Comparison of ENCODE assay signal across 8 cellular contexts in genomic region chr1:121518726-121519041, GRCh38.
DNase-seq lines count a peak whose midpoint lies in the region; ATAC-seq and TF ChIP-seq lines count a peak whose summit lies in the region.

No MANE protein-coding gene starts in this region.

- H3K4me3 Mint-ChIP-seq in mesothelial cell of epicardium = peak overlapping the region; percentile 75

- H4K20me1 ChIP-seq in mammary epithelial cell (ENCODE audit: insufficient read depth, low read length) = no peaks in the 10 kb centered on the region

- intact Hi-C loops in left ventricle myocardium superior (cut with micrococcal nuclease) = no loop called here
- intact Hi-C loops in mammary epithelial cell (cut with micrococcal nuclease) = loop anchor here (10.0 kb wide), 1 partner anchor 74 kb away; no protein-coding TSS in a partner anchor

- H2AFZ ChIP-seq in mammary epithelial cell (ENCODE audit: low read depth, low read length) = peak overlapping the region; percentile 96

- dilution Hi-C loops in mammary epithelial cell (cut with HindIII; ENCODE audit: low sequenced_read_pairs) = no loop called here

- H3K27me3 Mint-ChIP-seq in mesothelial cell of epicardium (ENCODE audit: low read depth) = peaks cover 3% of the 10 kb centered on the region

- H3K27me3 ChIP-seq in right atrium auricular region = peaks cover 3 to 6% of the 10 kb centered on the region in 2 donors
- H3K27me3 ChIP-seq in mammary epithelial cell (ENCODE audit: insufficient read depth, low read length) = no peaks in the 10 kb centered on the region

- BruUV-seq in mammary epithelial cell (replicated peaks; lab: Mats Ljungman, UMichigan) = no TSS peak

- H3K4me3 ChIP-seq in right atrium auricular region (peak overlapping the region; percentile 39 to 50), mammary epithelial cell (replicated peaks in 1 of 3; ENCODE audit: insufficient read depth in 1 of 3, low read depth in 2 of 3, low read length in 3 of 3) (peak overlapping the region; percentile 52 to 63 (median 60))

- H3K36me3 Mint-ChIP-seq in mesothelial cell of epicardium = no peaks in the 10 kb centered on the region

- H3K4me1 ChIP-seq in right atrium auricular region (peaks cover 0 to 8% of the 10 kb centered on the region in 2 donors), mammary epithelial cell (ENCODE audit: insufficient read depth, low read length) (peaks cover 8% of the 10 kb centered on the region)

- WGBS in mammary epithelial cell (ENCODE audit: low coverage, missing lambda C conversion rate) = 45% methylated on average over 8 of the region's 8 CpGs

- peak overlapping the region; percentile 22 for H3K9ac ChIP-seq in mammary epithelial cell (ENCODE audit: insufficient read depth, low read length)

- H3K9me3 ChIP-seq in right atrium auricular region = no peaks in the 10 kb centered on the region
- H3K9me3 ChIP-seq in mammary epithelial cell (replicated peaks; ENCODE audit: insufficient read depth, low read length) = no peaks in the 10 kb centered on the region

- CTCF ChIA-PET in mammary epithelial cell (lab: Charles Lee; ENCODE audit: low non-redundant PET) = no interaction called here

- in situ Hi-C loops in mammary epithelial cell (cut with MboI; ENCODE audit: low sequenced_read_pairs in 2 of 2) = no loop called here

- peaks cover 3% of the 10 kb centered on the region for H3K9me3 Mint-ChIP-seq in mesothelial cell of epicardium

- ATAC-seq in left ventricle myocardium superior = no peak

- TF ChIP-seq CTCF in right atrium auricular region (IDR thresholded peaks at IDR 0.05) (no peak), mammary epithelial cell (conservative IDR thresholded peaks at IDR 0.05 in 1 of 2, IDR thresholded peaks at IDR 0.05 in 1 of 2; ENCODE audit: extremely low read depth in 1 of 2, insufficient read depth in 1 of 2, low read depth in 1 of 2, low read length in 2 of 2) (no peak), mesothelial cell of epicardium (IDR thresholded peaks at IDR 0.05; ENCODE audit: unreplicated experiment) (no peak)

- H3K36me3 ChIP-seq in right atrium auricular region = no peaks in the 10 kb centered on the region
- H3K36me3 ChIP-seq in mammary epithelial cell (ENCODE audit: insufficient read depth, low read length) = no peaks in the 10 kb centered on the region

- H3K4me1 Mint-ChIP-seq in mesothelial cell of epicardium = peaks cover 6% of the 10 kb centered on the region

- no peaks in the 10 kb centered on the region for H3K79me2 ChIP-seq in mammary epithelial cell (ENCODE audit: insufficient read depth, low read length)

- H3K27ac Mint-ChIP-seq in mesothelial cell of epicardium = peak overlapping the region; percentile 60

- H3K4me2 ChIP-seq in mammary epithelial cell (ENCODE audit: insufficient read depth, low read depth, low read length) = peak overlapping the region; percentile 84

- DNase-seq in right atrium auricular region (ENCODE audit: low spot score) = no peak
- DNase-seq in left ventricle myocardium superior = no peak
- no peak for DNase-seq in mammary epithelial cell
- no peak for DNase-seq in mesothelial cell of epicardium (ENCODE audit: low spot score in 2 of 2, unreplicated experiment in 2 of 2)
- DNase-seq in NCI-H1048 (lab: John Stamatoyannopoulos, UW) = no peak
- DNase-seq in RKO (ENCODE audit: low spot score) = no peak
- no peak for DNase-seq in SHP77 treated with DMSO at 0.1 percent for 48 hours (lab: John Stamatoyannopoulos, UW)
- DNase-seq in NCI-H82 (lab: John Stamatoyannopoulos, UW) = no peak

- H3K27ac ChIP-seq in right atrium auricular region = no peak overlapping the region
- H3K27ac ChIP-seq in mammary epithelial cell (ENCODE audit: insufficient read depth, low read depth, low read length) = no peak overlapping the region
